ENCODE assay signal across 8 cellular contexts in genomic region chr21:42923553-42924432, GRCh38. TPM values are rescaled to one million over a fixed set of nuclear protein-coding genes. Genes with fewer than 3 reads are reported as not detected.
DNase-seq lines count a peak whose midpoint lies in the region; ATAC-seq and FAIRE-seq lines count a peak whose summit lies in the region.

No MANE protein-coding gene starts in this region.

- peak; percentile 55 for DNase-seq in 8988T
- peak; percentile 87 for DNase-seq in LHCN-M2 (ENCODE audit: low read depth)
- peak; percentile 90 for DNase-seq in RCC 7860 (ENCODE audit: low spot score)
- peak; percentile 80 to 81 for DNase-seq in activated T-cell treated with anti-CD3 and anti-CD28 coated beads, Interleukin-2, amount 50 U/mL, for 72 hours
- peak; percentile 89 for DNase-seq in fibroblast of peridontal ligament (ENCODE audit: extremely low read depth)
- peak; percentile 79 for DNase-seq in natural killer cell treated with Interleukin-12 subunit alpha and Interleukin-12 subunit beta and Interleukin-15 and Interleukin-18, amount 100 ng/mL, for 72 hours (ENCODE audit: low spot score)
- DNase-seq in stimulated activated naive CD4-positive, alpha-beta T cell (lab: John Stamatoyannopoulos, UW): peak; percentile 31 to 84 (median 67)

- ATAC-seq in GM18867 (IDR thresholded peaks at IDR 0.05; ENCODE audit: unreplicated experiment): peak; percentile 50
- peak; percentile 97 to 99 for ATAC-seq in activated T-cell treated with anti-CD3 and anti-CD28 coated beads, Interleukin-2, amount 50 U/mL, for 72 hours (replicated peaks in 1 of 2)
- ATAC-seq in natural killer cell treated with Interleukin-12 subunit alpha and Interleukin-12 subunit beta and Interleukin-15 and Interleukin-18, amount 100 ng/mL, for 72 hours: peak; percentile 96 to 98

- H3K36me3 Mint-ChIP-seq in activated T-cell treated with anti-CD3 and anti-CD28 coated beads, Interleukin-2, amount 50 U/mL, for 72 hours (ENCODE audit: insufficient read depth in 2 of 2): no peaks in the 10 kb centered on the region
- H3K36me3 Mint-ChIP-seq in natural killer cell treated with Interleukin-12 subunit alpha and Interleukin-12 subunit beta and Interleukin-15 and Interleukin-18, amount 100 ng/mL, for 72 hours: no peaks in the 10 kb centered on the region

- peak overlapping the region; percentile 79 for H3K27ac Mint-ChIP-seq in activated T-cell treated with anti-CD3 and anti-CD28 coated beads, Interleukin-2, amount 50 U/mL, for 72 hours
- peak overlapping the region; percentile 58 to 61 for H3K27ac Mint-ChIP-seq in natural killer cell treated with Interleukin-12 subunit alpha and Interleukin-12 subunit beta and Interleukin-15 and Interleukin-18, amount 100 ng/mL, for 72 hours

- H3K27me3 Mint-ChIP-seq in activated T-cell treated with anti-CD3 and anti-CD28 coated beads, Interleukin-2, amount 50 U/mL, for 72 hours (ENCODE audit: low read depth): no peaks in the 10 kb centered on the region
- H3K27me3 Mint-ChIP-seq in natural killer cell treated with Interleukin-12 subunit alpha and Interleukin-12 subunit beta and Interleukin-15 and Interleukin-18, amount 100 ng/mL, for 72 hours: no peaks in the 10 kb centered on the region

- peak overlapping the region; percentile 60 to 72 for H3K4me3 Mint-ChIP-seq in activated T-cell treated with anti-CD3 and anti-CD28 coated beads, Interleukin-2, amount 50 U/mL, for 72 hours
- peak overlapping the region; percentile 62 for H3K4me3 Mint-ChIP-seq in natural killer cell treated with Interleukin-12 subunit alpha and Interleukin-12 subunit beta and Interleukin-15 and Interleukin-18, amount 100 ng/mL, for 72 hours

- no peaks in the 10 kb centered on the region for H3K9me3 Mint-ChIP-seq in activated T-cell treated with anti-CD3 and anti-CD28 coated beads, Interleukin-2, amount 50 U/mL, for 72 hours
- no peaks in the 10 kb centered on the region for H3K9me3 Mint-ChIP-seq in natural killer cell treated with Interleukin-12 subunit alpha and Interleukin-12 subunit beta and Interleukin-15 and Interleukin-18, amount 100 ng/mL, for 72 hours

- FAIRE-seq in RCC 7860 (lab: Jason Lieb, UNC): peak; percentile 81

- H3K4me1 Mint-ChIP-seq in activated T-cell treated with anti-CD3 and anti-CD28 coated beads, Interleukin-2, amount 50 U/mL, for 72 hours (ENCODE audit: low read depth): peaks cover 19% of the 10 kb centered on the region
- peaks cover 14 to 15% of the 10 kb centered on the region in 2 donors for H3K4me1 Mint-ChIP-seq in natural killer cell treated with Interleukin-12 subunit alpha and Interleukin-12 subunit beta and Interleukin-15 and Interleukin-18, amount 100 ng/mL, for 72 hours (ENCODE audit: low read depth in 2 of 2)

RNA-seq across cellular contexts. Expression of gene ERVH48-1, which starts 1.6 kb away (rescaled TPM):
- not detected in 2 replicates for total RNA-seq in LHCN-M2 (2014; rRNA removed)
- polyA plus RNA-seq in LHCN-M2 (2012): not detected
- total RNA-seq in activated T-cell treated with anti-CD3 and anti-CD28 coated beads, Interleukin-2, amount 50 U/mL, for 72 hours: under 1 TPM; 0.25 to 0.31 TPM
- not detected for total RNA-seq in natural killer cell treated with Interleukin-12 subunit alpha and Interleukin-12 subunit beta and Interleukin-15 and Interleukin-18, amount 100 ng/mL, for 72 hours

RNA-seq across cellular contexts. Expression of gene NDUFV3, which starts 30.7 kb away (rescaled TPM):
- total RNA-seq in LHCN-M2 (2014; rRNA removed): 62.0 and 63.3 TPM in 2 replicates
- polyA plus RNA-seq in LHCN-M2 (2012): 37.0 TPM
- total RNA-seq in activated T-cell treated with anti-CD3 and anti-CD28 coated beads, Interleukin-2, amount 50 U/mL, for 72 hours: 10 to 100 TPM; 18.2 to 21.7 TPM
- 10 to 100 TPM; 32.9 to 54.0 TPM for total RNA-seq in natural killer cell treated with Interleukin-12 subunit alpha and Interleukin-12 subunit beta and Interleukin-15 and Interleukin-18, amount 100 ng/mL, for 72 hours

RNA-seq across cellular contexts. Expression of gene WDR4, which starts 44.5 kb away (rescaled TPM):
- 16.9 and 19.6 TPM in 2 replicates for total RNA-seq in LHCN-M2 (2014; rRNA removed)
- polyA plus RNA-seq in LHCN-M2 (2012): 14.4 TPM
- 10 to 100 TPM; 17.1 to 18.9 TPM for total RNA-seq in activated T-cell treated with anti-CD3 and anti-CD28 coated beads, Interleukin-2, amount 50 U/mL, for 72 hours
- 100 to 1,000 TPM in 1 of 2 donors, 10 to 100 TPM in 1; 28.5 to 112 TPM for total RNA-seq in natural killer cell treated with Interleukin-12 subunit alpha and Interleukin-12 subunit beta and Interleukin-15 and Interleukin-18, amount 100 ng/mL, for 72 hours

RNA-seq across cellular contexts. Expression of gene PKNOX1, which starts 50.6 kb away (rescaled TPM):
- total RNA-seq in LHCN-M2 (2014; rRNA removed): 18.7 and 22.6 TPM in 2 replicates
- 15.4 TPM for polyA plus RNA-seq in LHCN-M2 (2012)
- total RNA-seq in activated T-cell treated with anti-CD3 and anti-CD28 coated beads, Interleukin-2, amount 50 U/mL, for 72 hours: 10 to 100 TPM; 22.8 to 26.8 TPM
- 10 to 100 TPM; 26.0 to 33.8 TPM for total RNA-seq in natural killer cell treated with Interleukin-12 subunit alpha and Interleukin-12 subunit beta and Interleukin-15 and Interleukin-18, amount 100 ng/mL, for 72 hours

Comparison
In these comparisons a context has a peak if more than half of its experiments do, and no peak if none do; other contexts are left out.
1. Peak in every context shown above with its lines: DNase-seq and ATAC-seq.